Comparison of ENCODE assay signal across 8 cellular contexts in genomic region chr10:72048450-72049124, GRCh38. TPM values are rescaled to one million over a fixed set of nuclear protein-coding genes. Genes with fewer than 3 reads are reported as not detected.
DNase-seq lines count a peak whose midpoint lies in the region; ATAC-seq and TF ChIP-seq lines count a peak whose summit lies in the region.

No MANE protein-coding gene starts in this region.

- TF ChIP-seq RAD21 in SK-N-SH (IDR thresholded peaks at IDR 0.05; ENCODE audit: low read length), result peak; percentile 100

- H3K4me3 ChIP-seq in CD4-positive, alpha-beta memory T cell (ENCODE audit: low read length in 2 of 2), result no peak overlapping the region
- H3K4me3 ChIP-seq in SK-N-SH (ENCODE audit: low read depth in 2 of 2, low read length in 1 of 2), result peak overlapping the region in 1 of 2 experiments; percentile 46; a peak in 1 of 4 replicates
- H3K4me3 ChIP-seq in thyroid gland (replicated peaks in 1 of 3), result no peak overlapping the region

- H3K9me3 ChIP-seq in CD4-positive, alpha-beta memory T cell (ENCODE audit: control insufficient read depth in 1 of 2, low read length in 2 of 2), result no peaks in the 10 kb centered on the region
- no peaks in the 10 kb centered on the region for H3K9me3 ChIP-seq in SK-N-SH
- H3K9me3 ChIP-seq in thyroid gland, result no peaks in the 10 kb centered on the region

- H3K4me1 Mint-ChIP-seq in CD4-positive, alpha-beta memory T cell, result peaks cover 1 to 8% (median 6%) of the 10 kb centered on the region in 4 donors
- peaks cover 3% of the 10 kb centered on the region for H3K4me1 Mint-ChIP-seq in activated naive CD4-positive, alpha-beta T cell treated with anti-CD3 and anti-CD28 coated beads for 36 hours (ENCODE audit: low read depth)
- H3K4me1 Mint-ChIP-seq in osteocyte (ENCODE audit: unreplicated experiment), result peaks cover 12% of the 10 kb centered on the region

- no peaks in the 10 kb centered on the region for H3K79me2 ChIP-seq in SK-N-SH (ENCODE audit: insufficient read depth)

- no peak for TF ChIP-seq POLR2A in thyroid gland (IDR thresholded peaks at IDR 0.05)

- peak in 1 of 2 experiments; percentile 31; a peak in 1 of 4 replicates for TF ChIP-seq EP300 in SK-N-SH (IDR thresholded peaks at IDR 0.05; ENCODE audit: borderline replicate concordance in 1 of 2, low read depth in 1 of 2, low read length in 1 of 2)

- peak; percentile 81 to 84 (median 81) for DNase-seq in CD4-positive, alpha-beta memory T cell
- peak; percentile 81 for DNase-seq in NCI-H1105 treated with DMSO at 0.1 percent for 48 hours (lab: John Stamatoyannopoulos, UW)
- DNase-seq in SK-N-SH, result peak; percentile 88
- DNase-seq in activated naive CD4-positive, alpha-beta T cell treated with anti-CD3 and anti-CD28 coated beads for 36 hours, result peak; percentile 98
- peak; percentile 87 for DNase-seq in germinal center (ENCODE audit: low spot score)
- peak; percentile 95 for DNase-seq in osteocyte (ENCODE audit: extremely low spot score, unreplicated experiment)
- peak; percentile 93 to 94 for DNase-seq in thyroid gland

- no peak overlapping the region for H3K9ac ChIP-seq in SK-N-SH

- no peaks in the 10 kb centered on the region for H3K9me2 ChIP-seq in SK-N-SH

- WGBS in SK-N-SH (ENCODE audit: low lambda C conversion rate), result 28% methylated on average over 12 of the region's 12 CpGs
- 27 to 30% methylated on average over 12 of the region's 12 CpGs for WGBS in thyroid gland, 2 donors

- H2AFZ ChIP-seq in SK-N-SH (ENCODE audit: low read depth), result no peak overlapping the region; the same call in 1 of the 2 replicates

- H3K27ac ChIP-seq in CD4-positive, alpha-beta memory T cell (ENCODE audit: low read depth, low read length), result no peak overlapping the region
- H3K27ac ChIP-seq in SK-N-SH (ENCODE audit: low read depth in 2 of 2, low read length in 1 of 2), result no peak overlapping the region
- no peak overlapping the region for H3K27ac ChIP-seq in thyroid gland

- no peaks in the 10 kb centered on the region for H3K27me3 Mint-ChIP-seq in CD4-positive, alpha-beta memory T cell
- no peaks in the 10 kb centered on the region for H3K27me3 Mint-ChIP-seq in activated naive CD4-positive, alpha-beta T cell treated with anti-CD3 and anti-CD28 coated beads for 36 hours (ENCODE audit: low read depth)
- H3K27me3 Mint-ChIP-seq in osteocyte (ENCODE audit: unreplicated experiment), result no peaks in the 10 kb centered on the region

- TF ChIP-seq CTCF in SK-N-SH (IDR thresholded peaks at IDR 0.05) (peak; percentile 100), osteocyte (IDR thresholded peaks at IDR 0.05) (peak; percentile 100), thyroid gland (IDR thresholded peaks at IDR 0.05) (peak; percentile 95 to 100 (median 99))

- H3K27ac Mint-ChIP-seq in CD4-positive, alpha-beta memory T cell, result peak overlapping the region in 3 of 7 donors; percentile 20 to 78 (median 70)
- H3K27ac Mint-ChIP-seq in activated naive CD4-positive, alpha-beta T cell treated with anti-CD3 and anti-CD28 coated beads for 36 hours, result no peak overlapping the region
- peak overlapping the region; percentile 60 for H3K27ac Mint-ChIP-seq in osteocyte (ENCODE audit: unreplicated experiment)

- H3K4me2 ChIP-seq in SK-N-SH, result no peak overlapping the region

- no peaks in the 10 kb centered on the region for H3K4me1 ChIP-seq in CD4-positive, alpha-beta memory T cell (ENCODE audit: insufficient read depth, low read length)
- H3K4me1 ChIP-seq in SK-N-SH (ENCODE audit: control insufficient read depth in 1 of 2, insufficient read depth in 2 of 2, low read depth in 1 of 2, low read length in 1 of 2) (peaks cover 0 to 7% of the 10 kb centered on the region in 2 experiments; a peak in 1 of 4 replicates), thyroid gland (peaks cover 0 to 10% of the 10 kb centered on the region in 2 donors)

- no peaks in the 10 kb centered on the region for H4K20me1 ChIP-seq in SK-N-SH (ENCODE audit: insufficient read depth)

- H3K4me3 Mint-ChIP-seq in CD4-positive, alpha-beta memory T cell, result no peak overlapping the region
- no peak overlapping the region for H3K4me3 Mint-ChIP-seq in activated naive CD4-positive, alpha-beta T cell treated with anti-CD3 and anti-CD28 coated beads for 36 hours
- no peak overlapping the region for H3K4me3 Mint-ChIP-seq in osteocyte (ENCODE audit: unreplicated experiment)

- POLR2A ChIA-PET in CD4-positive, alpha-beta memory T cell (lab: Charles Lee; ENCODE audit: partially characterized antibody), result interaction anchor here (0.6 to 3.2 kb wide), 10 partner anchors 10 to 289 kb away, joined by 3 to 29 read pairs (median 4); partner anchors contain the start of genes ANAPC16, ASCC1 and SPOCK2
- POLR2A ChIA-PET in SK-N-SH (lab: Yijun Ruan, JAX), result interaction anchor here (0.9 to 1.1 kb wide), 3 partner anchors 93 to 225 kb away, joined by 3 to 5 read pairs (median 5); partner anchors contain the start of genes ANAPC16 and ASCC1

- CTCF ChIA-PET in CD4-positive, alpha-beta memory T cell (lab: Charles Lee; ENCODE audit: partially characterized antibody), result interaction anchor here (0.6 to 4.7 kb wide), 71 partner anchors 10 to 729 kb away, joined by 3 to 75 read pairs (median 5); partner anchors contain the start of genes ANAPC16, ASCC1, SLC29A3 and SPOCK2
- CTCF ChIA-PET in SK-N-SH (lab: Yijun Ruan, JAX), result interaction anchor here (0.6 to 11.9 kb wide), 81 partner anchors 10 to 362 kb away, joined by 3 to 250 read pairs (median 5); partner anchors contain the start of genes ANAPC16, ASCC1, CHST3 and DDIT4
- CTCF ChIA-PET in activated naive CD4-positive, alpha-beta T cell treated with anti-CD3 and anti-CD28 coated beads for 36 hours (lab: Charles Lee), result interaction anchor here (0.6 to 9.7 kb wide), 68 partner anchors 9 to 649 kb away, joined by 3 to 149 read pairs (median 4); partner anchors contain the start of genes ANAPC16, ASCC1, CHST3 and DNAJB12

- intact Hi-C loops in CD4-positive, alpha-beta memory T cell (cut with micrococcal nuclease), result loop anchor here (1.0 to 2.0 kb wide), 5 partner anchors 40 to 289 kb away; partner anchors contain the start of gene SPOCK2
- intact Hi-C loops in activated naive CD4-positive, alpha-beta T cell treated with anti-CD3 and anti-CD28 coated beads for 36 hours (cut with micrococcal nuclease), result loop anchor here (1.0 to 5.0 kb wide), 8 partner anchors 64 to 731 kb away; partner anchors contain the start of gene SLC29A3
- intact Hi-C loops in thyroid gland (cut with DNase I), result loop anchor here (5.0 to 10.0 kb wide), 2 partner anchors 154 to 289 kb away; no protein-coding TSS in a partner anchor

- H3K27me3 ChIP-seq in CD4-positive, alpha-beta memory T cell (ENCODE audit: insufficient read depth, low read length), result no peaks in the 10 kb centered on the region
- H3K27me3 ChIP-seq in SK-N-SH (ENCODE audit: insufficient read depth) (no peaks in the 10 kb centered on the region), thyroid gland (no peaks in the 10 kb centered on the region)

- peak; percentile 77 for ATAC-seq in GM21825 (IDR thresholded peaks at IDR 0.05; ENCODE audit: unreplicated experiment)

- no peaks in the 10 kb centered on the region for H3K36me3 Mint-ChIP-seq in CD4-positive, alpha-beta memory T cell
- H3K36me3 Mint-ChIP-seq in activated naive CD4-positive, alpha-beta T cell treated with anti-CD3 and anti-CD28 coated beads for 36 hours (ENCODE audit: low read depth), result no peaks in the 10 kb centered on the region
- no peaks in the 10 kb centered on the region for H3K36me3 Mint-ChIP-seq in osteocyte (ENCODE audit: unreplicated experiment)

- no peaks in the 10 kb centered on the region for H3F3A ChIP-seq in SK-N-SH (replicated peaks; ENCODE audit: insufficient read depth)

- peaks cover 0 to 4% (median 0%) of the 10 kb centered on the region in 8 donors for H3K9me3 Mint-ChIP-seq in CD4-positive, alpha-beta memory T cell
- H3K9me3 Mint-ChIP-seq in activated naive CD4-positive, alpha-beta T cell treated with anti-CD3 and anti-CD28 coated beads for 36 hours, result peaks cover 4% of the 10 kb centered on the region
- H3K9me3 Mint-ChIP-seq in osteocyte (ENCODE audit: unreplicated experiment), result peaks cover 6% of the 10 kb centered on the region

- no peaks in the 10 kb centered on the region for H3K36me3 ChIP-seq in CD4-positive, alpha-beta memory T cell (ENCODE audit: insufficient read depth, low read length)
- H3K36me3 ChIP-seq in SK-N-SH (replicated peaks in 1 of 2; ENCODE audit: control insufficient read depth in 1 of 2, insufficient read depth in 2 of 2, low read length in 1 of 2) (no peaks in the 10 kb centered on the region), thyroid gland (no peaks in the 10 kb centered on the region)

TF ChIP-seq in SK-N-SH, 30 proteins besides CTCF, POLR2A, EP300 and RAD21 (continues in another document):
- TF ChIP-seq, protein P1, sequence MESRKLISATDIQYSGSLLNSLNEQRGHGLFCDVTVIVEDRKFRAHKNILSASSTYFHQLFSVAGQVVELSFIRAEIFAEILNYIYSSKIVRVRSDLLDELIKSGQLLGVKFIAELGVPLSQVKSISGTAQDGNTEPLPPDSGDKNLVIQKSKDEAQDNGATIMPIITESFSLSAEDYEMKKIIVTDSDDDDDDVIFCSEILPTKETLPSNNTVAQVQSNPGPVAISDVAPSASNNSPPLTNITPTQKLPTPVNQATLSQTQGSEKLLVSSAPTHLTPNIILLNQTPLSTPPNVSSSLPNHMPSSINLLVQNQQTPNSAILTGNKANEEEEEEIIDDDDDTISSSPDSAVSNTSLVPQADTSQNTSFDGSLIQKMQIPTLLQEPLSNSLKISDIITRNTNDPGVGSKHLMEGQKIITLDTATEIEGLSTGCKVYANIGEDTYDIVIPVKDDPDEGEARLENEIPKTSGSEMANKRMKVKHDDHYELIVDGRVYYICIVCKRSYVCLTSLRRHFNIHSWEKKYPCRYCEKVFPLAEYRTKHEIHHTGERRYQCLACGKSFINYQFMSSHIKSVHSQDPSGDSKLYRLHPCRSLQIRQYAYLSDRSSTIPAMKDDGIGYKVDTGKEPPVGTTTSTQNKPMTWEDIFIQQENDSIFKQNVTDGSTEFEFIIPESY (IDR thresholded peaks at IDR 0.05; ENCODE audit: borderline replicate concordance, low read depth), result no peak
- no peak for TF ChIP-seq RXRA (IDR thresholded peaks at IDR 0.05; ENCODE audit: borderline replicate concordance, low read depth)
- TF ChIP-seq ELF1 (IDR thresholded peaks at IDR 0.05), result no peak

RNA-seq across cellular contexts. Expression of gene SPOCK2, which starts 39.8 kb away (rescaled TPM):
- 100 to 1,000 TPM; 552 to 556 TPM for total RNA-seq in CD4-positive, alpha-beta memory T cell
- polyA plus RNA-seq in CD4-positive, alpha-beta memory T cell, result 100 to 1,000 TPM; 174 to 260 TPM
- 0.18 and 0.63 TPM in 2 replicates for polyA plus RNA-seq in SK-N-SH (2012; rRNA removed)
- 0.14 and 0.46 TPM in 2 replicates for polyA plus RNA-seq in SK-N-SH (2012; cell fraction: cytosol; rRNA removed)
- 1.2 and 1.4 TPM in 2 replicates for polyA plus RNA-seq in SK-N-SH (2012; cell fraction: nucleus; rRNA removed)
- 100 to 1,000 TPM; 205 to 208 TPM for total RNA-seq in activated naive CD4-positive, alpha-beta T cell treated with anti-CD3 and anti-CD28 coated beads for 36 hours
- 0.54 and 0.73 TPM in 2 replicates for total RNA-seq in osteocyte
- 10 to 100 TPM in 3 of 4 donors, 1 to 10 TPM in 1; 4.3 to 17.6 (median 13.5) TPM for total RNA-seq in thyroid gland

Comparison
In these comparisons a context has a peak if more than half of its experiments do, and no peak if none do; other contexts are left out.
1. RNA of gene SPOCK2, which starts 39.8 kb away (total RNA-seq): 552 to 556 TPM in CD4-positive, alpha-beta memory T cell and 205 to 208 TPM in activated naive CD4-positive, alpha-beta T cell treated with anti-CD3 and anti-CD28 coated beads for 36 hours; 4.3 to 17.6 TPM in thyroid gland and 0.54 to 0.73 TPM in osteocyte; every median in the first group is over 10 times any median in the second.
2. Peak in every context shown above with its lines, with median percentiles within 50 percentile points of each other: DNase-seq and CTCF ChIP-seq.